Comparison of ENCODE assay signal across 23 cellular contexts in genomic region chr12:127306604-127307215, GRCh38.
DNase-seq lines count a peak whose midpoint lies in the region; ATAC-seq and TF ChIP-seq lines count a peak whose summit lies in the region.
"Had no signal": no experiment of that assay in that cellular context is flagged by ENCODE, and none has a peak within 500 bp of the region (broad histone marks: within the 10 kb centered on the region; RNA-seq: fewer than 3 reads in every experiment).

No MANE protein-coding gene starts in this region.

- no peak overlapping the region for H3K4me3 Mint-ChIP-seq in endothelial cell (ENCODE audit: unreplicated experiment)
- H3K4me3 Mint-ChIP-seq: activated T-cell treated with anti-CD3 and anti-CD28 coated beads, Interleukin-2, amount 50 U/mL, for 72 hours; nephron progenitor cell had no signal

- H3K4me3 ChIP-seq in fibroblast of villous mesenchyme (ENCODE audit: low read depth, low read length), result no peak overlapping the region
- H3K4me3 ChIP-seq: A549, GM12878, sigmoid colon, SJCRH30 had no signal

- H3K27me3 Mint-ChIP-seq in endothelial cell (ENCODE audit: unreplicated experiment), result peaks cover 5% of the 10 kb centered on the region

- TF ChIP-seq CTCF in AG09319 (IDR thresholded peaks at IDR 0.05; ENCODE audit: low read depth, low read length), result no peak
- TF ChIP-seq CTCF in fibroblast of villous mesenchyme (IDR thresholded peaks at IDR 0.05; ENCODE audit: insufficient read depth, low read depth, low read length), result no peak
- TF ChIP-seq CTCF in endothelial cell (IDR thresholded peaks at IDR 0.05; ENCODE audit: unreplicated experiment), result no peak

- no peaks in the 10 kb centered on the region for H3K4me1 Mint-ChIP-seq in endothelial cell (ENCODE audit: unreplicated experiment)
- H3K4me1 Mint-ChIP-seq: nephron progenitor cell had no signal

- no peak overlapping the region for H3K27ac Mint-ChIP-seq in endothelial cell (ENCODE audit: unreplicated experiment)
- H3K27ac Mint-ChIP-seq: activated naive CD4-positive, alpha-beta T cell treated with anti-CD3 and anti-CD28 coated beads, Interleukin-2, amount 50 U/mL, for 72 hours; activated T-cell treated with anti-CD3 and anti-CD28 coated beads, Interleukin-2, amount 50 U/mL, for 72 hours; nephron progenitor cell had no signal

- DNase-seq in AG09319 (ENCODE audit: extremely low read depth, low read depth) (peak; percentile 16), HS-5 (ENCODE audit: low read depth) (peak; percentile 59), astrocyte of the hippocampus (ENCODE audit: low read depth, low spot score) (peak; percentile 64), fibroblast of villous mesenchyme (ENCODE audit: low read depth) (peak; percentile 6), endothelial cell (ENCODE audit: low spot score) (no peak), GOT3 (lab: John Stamatoyannopoulos, UW) (no peak), NCI-H446 treated with DMSO at 0.1 percent for 48 hours (lab: John Stamatoyannopoulos, UW) (no peak)
- DNase-seq: activated CD4-positive, alpha-beta T cell treated with anti-CD3 and anti-CD28 coated beads for 48 hours; activated T-cell treated with anti-CD3 and anti-CD28 coated beads, Interleukin-2, amount 50 U/mL, for 72 hours; GF-D8; hippocampal formation; NCI-H1092 treated with DMSO at 0.1 percent for 48 hours; NCI-H2029 treated with DMSO at 0.1 percent for 48 hours; NCI-H226; nephron progenitor cell; sigmoid colon; SJCRH30; substantia nigra had no signal

- no peak for ATAC-seq in HG02759 (IDR thresholded peaks at IDR 0.05; ENCODE audit: unreplicated experiment)
- ATAC-seq: A549; activated naive CD4-positive, alpha-beta T cell treated with anti-CD3 and anti-CD28 coated beads, Interleukin-2, amount 50 U/mL, for 72 hours; activated T-cell treated with anti-CD3 and anti-CD28 coated beads, Interleukin-2, amount 50 U/mL, for 72 hours; foreskin keratinocyte; GM12878 had no signal

- peaks cover 4% of the 10 kb centered on the region for H3K36me3 Mint-ChIP-seq in endothelial cell (ENCODE audit: low read depth, unreplicated experiment)

- H3K9me3 Mint-ChIP-seq in endothelial cell (ENCODE audit: unreplicated experiment), result peaks cover 60% of the 10 kb centered on the region
- H3K9me3 Mint-ChIP-seq: nephron progenitor cell had no signal

Comparison
In these comparisons a context has a peak if more than half of its experiments do, and no peak if none do; other contexts are left out.
1. DNase-seq: peak in AG09319 (single experiment), HS-5 (single experiment), astrocyte of the hippocampus (single experiment) and fibroblast of villous mesenchyme (single experiment); none in endothelial cell (single experiment), GOT3 (single experiment) and NCI-H446 treated with DMSO at 0.1 percent for 48 hours (single experiment).